Comparison of ENCODE assay signal across 8 cellular contexts in the genomic region with DNA sequence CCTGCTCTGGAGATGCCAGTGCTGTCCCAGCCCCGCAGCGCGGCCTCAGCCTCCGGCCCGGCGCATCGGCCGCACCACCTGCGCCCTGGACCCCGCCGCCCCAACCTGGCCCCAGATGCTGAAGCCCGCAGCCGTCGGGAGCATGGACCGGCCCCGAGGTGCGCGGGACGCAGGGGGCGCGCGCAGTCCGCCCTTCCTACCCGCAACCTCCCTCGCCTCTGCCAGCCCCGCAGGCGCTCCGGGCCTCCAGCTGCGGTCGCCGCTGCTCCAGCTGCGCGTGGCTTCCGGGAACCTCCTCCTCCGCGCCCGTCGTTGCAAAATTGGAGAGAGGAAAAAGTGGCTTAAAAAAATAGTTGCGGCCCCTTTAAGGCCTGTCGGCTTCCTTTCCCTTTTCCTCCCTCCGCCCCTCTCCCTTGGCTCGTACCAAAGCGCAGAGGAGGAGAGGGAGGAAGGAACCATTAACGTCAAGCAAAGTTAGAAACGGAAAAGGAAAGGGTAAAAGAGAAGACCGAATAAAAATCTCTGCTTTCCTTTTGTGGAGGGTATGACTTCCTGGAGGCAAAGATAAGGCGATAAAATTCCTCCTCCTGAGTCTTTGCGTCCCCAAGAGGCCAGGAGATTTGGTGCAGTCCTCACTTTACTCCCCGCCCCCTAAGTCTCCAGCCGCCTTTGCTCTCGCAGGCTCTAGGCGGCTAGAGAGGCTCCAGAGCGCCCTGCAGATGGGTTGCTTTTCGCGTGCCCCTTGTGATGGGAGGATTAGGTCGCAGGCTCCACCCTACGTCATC. TPM values are rescaled to one million over a fixed set of nuclear protein-coding genes. Genes with fewer than 3 reads are reported as not detected.
A peak's percentile ranks its signal among the peaks of the same experiment; 100 is the strongest.
DNase-seq lines count a peak whose midpoint lies in the region; ATAC-seq and TF ChIP-seq lines count a peak whose summit lies in the region.

TSS of gene CDIPT (minus strand) at position 343 of the 785 bp plus-strand sequence. CDS start 369 bp downstream, outside the sequence.

- no peaks in the 10 kb centered on the region for H3K9me3 Mint-ChIP-seq in activated naive CD4-positive, alpha-beta T cell treated with anti-CD3 and anti-CD28 coated beads, Interleukin-2, amount 10 ng/mL, durations not matched to agents 7 days and 5 days

- TF ChIP-seq POLR2A in NB4 (IDR thresholded peaks at IDR 0.05; ENCODE audit: extremely low read depth, insufficient read length) (peak; percentile 30), gastroesophageal sphincter (IDR thresholded peaks at IDR 0.05) (peak; percentile 38 to 46)

- H3K27me3 ChIP-seq in GM06990 (replicated peaks; ENCODE audit: control insufficient read depth, insufficient read depth, low read length): no peaks in the 10 kb centered on the region; the same call in 1 of the 2 replicates
- peaks cover 5% of the 10 kb centered on the region for H3K27me3 ChIP-seq in gastroesophageal sphincter
- peaks cover 4% of the 10 kb centered on the region for H3K27me3 ChIP-seq in neutrophil

- 0 to 2% methylated on average over 2 to 9 of the region's 57 CpGs for WGBS in gastroesophageal sphincter (ENCODE audit: low coverage in 1 of 2), 2 donors

- peak within 1 kb of the TSS; percentile 94 for H3K9ac ChIP-seq in SK-N-MC (ENCODE audit: insufficient read length)

- CTCF ChIA-PET in activated naive CD4-positive, alpha-beta T cell treated with anti-CD3 and anti-CD28 coated beads, Interleukin-2, amount 10 ng/mL, durations not matched to agents 7 days and 5 days (lab: Charles Lee): interaction anchor here (0.8 to 0.9 kb wide), 2 partner anchors 15 to 54 kb away, joined by 3 read pairs; no protein-coding TSS in a partner anchor

- peaks cover 8% of the 10 kb centered on the region for H3K36me3 ChIP-seq in GM06990 (ENCODE audit: control insufficient read depth, insufficient read depth, low read length)
- peaks cover 5% of the 10 kb centered on the region; the same call in 1 of the 2 replicates for H3K36me3 ChIP-seq in SK-N-MC (ENCODE audit: insufficient read depth, low read length)
- H3K36me3 ChIP-seq in gastroesophageal sphincter: peaks cover 0 to 33% of the 10 kb centered on the region in 2 donors
- H3K36me3 ChIP-seq in neutrophil: peaks cover 33% of the 10 kb centered on the region

- TF ChIP-seq EP300 in gastroesophageal sphincter (IDR thresholded peaks at IDR 0.05): no peak

- H3K9me3 ChIP-seq in SK-N-MC (ENCODE audit: low read depth, low read length): no peaks in the 10 kb centered on the region
- no peaks in the 10 kb centered on the region for H3K9me3 ChIP-seq in gastroesophageal sphincter
- H3K9me3 ChIP-seq in neutrophil: no peaks in the 10 kb centered on the region

- peak; percentile 89 for TF ChIP-seq CTCF in GM06990 (IDR thresholded peaks at IDR 0.05; ENCODE audit: insufficient read depth, low read length, poor library complexity, severe bottlenecking)
- peak; percentile 73 for TF ChIP-seq CTCF in HFF-Myc (IDR thresholded peaks at IDR 0.05; ENCODE audit: low read depth, low read length, missing control alignments)
- peak; percentile 58 for TF ChIP-seq CTCF in NB4 (IDR thresholded peaks at IDR 0.05; ENCODE audit: low read depth, low read length)
- TF ChIP-seq CTCF in gastroesophageal sphincter (IDR thresholded peaks at IDR 0.05): peak in 3 of 4 experiments; percentile 74 to 83 (median 80)
- TF ChIP-seq CTCF in neutrophil (IDR thresholded peaks at IDR 0.05): peak; percentile 92

- H3K27me3 Mint-ChIP-seq in activated naive CD4-positive, alpha-beta T cell treated with anti-CD3 and anti-CD28 coated beads, Interleukin-2, amount 10 ng/mL, durations not matched to agents 7 days and 5 days: peaks cover 23% of the 10 kb centered on the region

- H3K36me3 Mint-ChIP-seq in activated naive CD4-positive, alpha-beta T cell treated with anti-CD3 and anti-CD28 coated beads, Interleukin-2, amount 10 ng/mL, durations not matched to agents 7 days and 5 days: peaks cover 29% of the 10 kb centered on the region

- peak within 1 kb of the TSS; percentile 94 for H3K4me3 Mint-ChIP-seq in activated naive CD4-positive, alpha-beta T cell treated with anti-CD3 and anti-CD28 coated beads, Interleukin-2, amount 10 ng/mL, durations not matched to agents 7 days and 5 days

- ATAC-seq in gastroesophageal sphincter: peak; percentile 98

- H3K27ac ChIP-seq in SK-N-MC (peak within 1 kb of the TSS; percentile 99), gastroesophageal sphincter (peak within 1 kb of the TSS; percentile 62 to 93 (median 86)), neutrophil (peak within 1 kb of the TSS; percentile 96), substantia nigra (ENCODE audit: low read depth, low read length, poor library complexity, severe bottlenecking) (peak within 1 kb of the TSS; percentile 97)

- H3K4me1 ChIP-seq in gastroesophageal sphincter: peaks cover 0 to 29% (median 16%) of the 10 kb centered on the region in 3 donors
- peaks cover 21 to 23% of the 10 kb centered on the region in 2 experiments for H3K4me1 ChIP-seq in neutrophil (ENCODE audit: control insufficient read depth in 1 of 2, insufficient read depth in 1 of 2, low read depth in 1 of 2, low read length in 1 of 2)

- DNase-seq in GM06990 (ENCODE audit: extremely low read depth, insufficient read length) (peak; percentile 85), HFF-Myc (ENCODE audit: extremely low read depth, low read depth) (peak; percentile 92), NB4 (ENCODE audit: low read depth) (peak; percentile 97), SK-N-MC (ENCODE audit: low read depth, low spot score) (peak; percentile 91), substantia nigra (lab: John Stamatoyannopoulos, UW) (peak; percentile 54 to 98 (median 91))
- DNase-seq in activated naive CD4-positive, alpha-beta T cell treated with anti-CD3 and anti-CD28 coated beads, Interleukin-2, amount 10 ng/mL, durations not matched to agents 7 days and 5 days: peak; percentile 96

- peak within 1 kb of the TSS; percentile 91 for H3K4me3 ChIP-seq in GM06990 (replicated peaks; ENCODE audit: low read depth, low read length)
- H3K4me3 ChIP-seq in HFF-Myc (replicated peaks; ENCODE audit: low read depth, low read length): peak within 1 kb of the TSS; percentile 87
- H3K4me3 ChIP-seq in NB4 (ENCODE audit: low read depth, low read length): peak within 1 kb of the TSS; percentile 77
- peak within 1 kb of the TSS; percentile 94 for H3K4me3 ChIP-seq in SK-N-MC
- H3K4me3 ChIP-seq in gastroesophageal sphincter: peak within 1 kb of the TSS; percentile 76 to 99
- peak within 1 kb of the TSS; percentile 87 to 95 for H3K4me3 ChIP-seq in neutrophil (ENCODE audit: low read depth in 1 of 2, low read length in 1 of 2)

- H3K27ac Mint-ChIP-seq in activated naive CD4-positive, alpha-beta T cell treated with anti-CD3 and anti-CD28 coated beads, Interleukin-2, amount 10 ng/mL, durations not matched to agents 7 days and 5 days: peak within 1 kb of the TSS; percentile 98

- H3K4me1 Mint-ChIP-seq in activated naive CD4-positive, alpha-beta T cell treated with anti-CD3 and anti-CD28 coated beads, Interleukin-2, amount 10 ng/mL, durations not matched to agents 7 days and 5 days: peaks cover 34% of the 10 kb centered on the region

RNA-seq across cellular contexts. Expression of gene CDIPT, which starts in this region (rescaled TPM):
- total RNA-seq in gastroesophageal sphincter: 100 to 1,000 TPM; 119 to 167 (median 130) TPM

Comparison
In these comparisons a context has a peak if more than half of its experiments do, and no peak if none do; other contexts are left out.
1. Peak in every context shown above with its lines: DNase-seq, ATAC-seq, H3K4me3 ChIP-seq and H3K27ac ChIP-seq.